8 cellular contexts compared by ENCODE assay signal in genomic region chr6:136783495-136784270, GRCh38. TPM values are rescaled to one million over a fixed set of nuclear protein-coding genes. Genes with fewer than 3 reads are reported as not detected.
A peak's percentile ranks its signal among the peaks of the same experiment; 100 is the strongest.
DNase-seq lines count a peak whose midpoint lies in the region; ATAC-seq, FAIRE-seq and TF ChIP-seq lines count a peak whose summit lies in the region.

No MANE protein-coding gene starts in this region.

- no peaks in the 10 kb centered on the region for H3K9me3 ChIP-seq in lower lobe of right lung

- H3K27me3 ChIP-seq in lower lobe of right lung (ENCODE audit: low read depth): no peaks in the 10 kb centered on the region

- no peak for TF ChIP-seq CTCF in lower lobe of right lung (IDR thresholded peaks at IDR 0.05)

- H3K4me3 ChIP-seq in lower lobe of right lung: peak overlapping the region; percentile 41

- DNase-seq in activated T-cell treated with anti-CD3 and anti-CD28 coated beads, Interleukin-2, amount 50 U/mL, for 4 hours: no peak
- no peak for DNase-seq in activated T-cell treated with anti-CD3 and anti-CD28 coated beads, Interleukin-2, amount 50 U/mL, for 48 hours
- DNase-seq in lower lobe of right lung: peak; percentile 69
- no peak for DNase-seq in DMS 273 (lab: John Stamatoyannopoulos, UW; ENCODE audit: unreplicated experiment)
- DNase-seq in NCI-H2196 (lab: John Stamatoyannopoulos, UW; ENCODE audit: unreplicated experiment): no peak
- DNase-seq in frontal cortex (ENCODE audit: low spot score in 2 of 2): no peak

- H3K27ac ChIP-seq in lower lobe of right lung: peak overlapping the region; percentile 70

- peak overlapping the region; percentile 55 for H3K4me3 Mint-ChIP-seq in activated T-cell treated with anti-CD3 and anti-CD28 coated beads, Interleukin-2, amount 50 U/mL, for 4 hours
- H3K4me3 Mint-ChIP-seq in T-helper 1 cell treated with Interleukin-12 subunit alpha and Interleukin-12 subunit beta and Interleukin-4 antibody, amounts not matched to agents 30 μg/mL and 1 μg/mL, for 36 hours: peak overlapping the region; percentile 60

- H3K36me3 ChIP-seq in lower lobe of right lung: no peaks in the 10 kb centered on the region

- H3K9me3 Mint-ChIP-seq in activated T-cell treated with anti-CD3 and anti-CD28 coated beads, Interleukin-2, amount 50 U/mL, for 4 hours: no peaks in the 10 kb centered on the region
- no peaks in the 10 kb centered on the region for H3K9me3 Mint-ChIP-seq in T-helper 1 cell treated with Interleukin-12 subunit alpha and Interleukin-12 subunit beta and Interleukin-4 antibody, amounts not matched to agents 30 μg/mL and 1 μg/mL, for 36 hours

- H3K27ac Mint-ChIP-seq in T-helper 1 cell treated with Interleukin-12 subunit alpha and Interleukin-12 subunit beta and Interleukin-4 antibody, amounts not matched to agents 30 μg/mL and 1 μg/mL, for 36 hours: peak overlapping the region; percentile 79

- no peak for ATAC-seq in activated T-cell treated with anti-CD3 and anti-CD28 coated beads, Interleukin-2, amount 50 U/mL, for 4 hours
- peak; percentile 63 for ATAC-seq in HG03064 (IDR thresholded peaks at IDR 0.05; ENCODE audit: low read depth, unreplicated experiment)
- peak; percentile 79 to 89 for ATAC-seq in lower lobe of right lung

- H3K27me3 Mint-ChIP-seq in activated T-cell treated with anti-CD3 and anti-CD28 coated beads, Interleukin-2, amount 50 U/mL, for 4 hours (ENCODE audit: low read depth): no peaks in the 10 kb centered on the region
- no peaks in the 10 kb centered on the region for H3K27me3 Mint-ChIP-seq in T-helper 1 cell treated with Interleukin-12 subunit alpha and Interleukin-12 subunit beta and Interleukin-4 antibody, amounts not matched to agents 30 μg/mL and 1 μg/mL, for 36 hours (ENCODE audit: low read depth)

- peaks cover 75% of the 10 kb centered on the region for H3K4me1 Mint-ChIP-seq in activated T-cell treated with anti-CD3 and anti-CD28 coated beads, Interleukin-2, amount 50 U/mL, for 4 hours (ENCODE audit: low read depth)
- H3K4me1 Mint-ChIP-seq in T-helper 1 cell treated with Interleukin-12 subunit alpha and Interleukin-12 subunit beta and Interleukin-4 antibody, amounts not matched to agents 30 μg/mL and 1 μg/mL, for 36 hours (ENCODE audit: low read depth): peaks cover 72% of the 10 kb centered on the region

- no peak for FAIRE-seq in frontal cortex (lab: Jason Lieb, UNC)

- peaks cover 89% of the 10 kb centered on the region for H3K4me1 ChIP-seq in lower lobe of right lung

- peaks cover 2% of the 10 kb centered on the region for H3K36me3 Mint-ChIP-seq in activated T-cell treated with anti-CD3 and anti-CD28 coated beads, Interleukin-2, amount 50 U/mL, for 4 hours (ENCODE audit: insufficient read depth)
- H3K36me3 Mint-ChIP-seq in T-helper 1 cell treated with Interleukin-12 subunit alpha and Interleukin-12 subunit beta and Interleukin-4 antibody, amounts not matched to agents 30 μg/mL and 1 μg/mL, for 36 hours (ENCODE audit: low read depth): peaks cover 41% of the 10 kb centered on the region

- intact Hi-C loops in lower lobe of right lung (cut with DNase I): no loop called here

RNA-seq across cellular contexts. Expression of gene MAP3K5, which starts 8.6 kb away (rescaled TPM):
- total RNA-seq in activated T-cell treated with anti-CD3 and anti-CD28 coated beads, Interleukin-2, amount 50 U/mL, for 4 hours: 10 to 100 TPM in 1 of 3 donors, 1 to 10 TPM in 2; 5.7 to 10.5 (median 7.9) TPM
- total RNA-seq in lower lobe of right lung (32.0 TPM), frontal cortex (18.3 TPM)

RNA-seq across cellular contexts. Expression of gene PEX7, which starts 38.7 kb away (rescaled TPM):
- 1 to 10 TPM; 4.0 to 5.1 (median 4.5) TPM for total RNA-seq in activated T-cell treated with anti-CD3 and anti-CD28 coated beads, Interleukin-2, amount 50 U/mL, for 4 hours
- total RNA-seq in lower lobe of right lung (5.6 TPM), frontal cortex (6.1 TPM)

Comparison
In these comparisons a context has a peak if more than half of its experiments do, and no peak if none do; other contexts are left out.
1. ATAC-seq: peak in HG03064 (single experiment) and lower lobe of right lung (2 of 2); none in activated T-cell treated with anti-CD3 and anti-CD28 coated beads, Interleukin-2, amount 50 U/mL, for 4 hours (0 of 2).